ENCODE assay signal across 2 cellular contexts in the genomic region with DNA sequence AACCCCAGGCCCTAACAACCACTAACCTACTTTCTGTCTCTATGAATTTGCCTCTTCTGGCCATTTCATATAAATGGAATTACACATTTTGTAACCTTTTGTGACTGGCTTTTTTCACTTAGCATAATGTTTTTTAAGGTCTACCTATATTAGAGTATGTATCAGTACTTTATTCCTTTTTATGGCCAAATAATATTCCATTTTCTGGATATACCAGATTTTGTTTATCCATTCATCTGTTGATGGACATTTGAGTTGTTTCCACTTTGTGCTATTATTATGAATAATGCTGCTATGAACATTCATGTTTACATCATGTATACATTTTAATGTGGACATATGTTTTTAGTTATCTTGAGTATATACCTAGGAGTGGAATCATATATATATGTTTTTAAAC.
TF ChIP-seq lines count a peak whose summit lies in the region.

No MANE protein-coding gene starts in this region.

TF ChIP-seq in SK-N-SH treated with all-trans-retinoic acid at 6 μM for 48 hours, 23 proteins besides CTCF, POLR2A, EP300 and RAD21:
- TF ChIP-seq, protein P1, sequence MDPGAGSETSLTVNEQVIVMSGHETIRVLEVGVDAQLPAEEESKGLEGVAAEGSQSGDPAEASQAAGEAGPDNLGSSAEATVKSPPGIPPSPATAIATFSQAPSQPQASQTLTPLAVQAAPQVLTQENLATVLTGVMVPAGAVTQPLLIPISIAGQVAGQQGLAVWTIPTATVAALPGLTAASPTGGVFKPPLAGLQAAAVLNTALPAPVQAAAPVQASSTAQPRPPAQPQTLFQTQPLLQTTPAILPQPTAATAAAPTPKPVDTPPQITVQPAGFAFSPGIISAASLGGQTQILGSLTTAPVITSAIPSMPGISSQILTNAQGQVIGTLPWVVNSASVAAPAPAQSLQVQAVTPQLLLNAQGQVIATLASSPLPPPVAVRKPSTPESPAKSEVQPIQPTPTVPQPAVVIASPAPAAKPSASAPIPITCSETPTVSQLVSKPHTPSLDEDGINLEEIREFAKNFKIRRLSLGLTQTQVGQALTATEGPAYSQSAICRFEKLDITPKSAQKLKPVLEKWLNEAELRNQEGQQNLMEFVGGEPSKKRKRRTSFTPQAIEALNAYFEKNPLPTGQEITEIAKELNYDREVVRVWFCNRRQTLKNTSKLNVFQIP (CRISPR knock-in tag; IDR thresholded peaks at IDR 0.05; ENCODE audit: borderline replicate concordance, low read depth) = no peak
- TF ChIP-seq, protein P2, sequence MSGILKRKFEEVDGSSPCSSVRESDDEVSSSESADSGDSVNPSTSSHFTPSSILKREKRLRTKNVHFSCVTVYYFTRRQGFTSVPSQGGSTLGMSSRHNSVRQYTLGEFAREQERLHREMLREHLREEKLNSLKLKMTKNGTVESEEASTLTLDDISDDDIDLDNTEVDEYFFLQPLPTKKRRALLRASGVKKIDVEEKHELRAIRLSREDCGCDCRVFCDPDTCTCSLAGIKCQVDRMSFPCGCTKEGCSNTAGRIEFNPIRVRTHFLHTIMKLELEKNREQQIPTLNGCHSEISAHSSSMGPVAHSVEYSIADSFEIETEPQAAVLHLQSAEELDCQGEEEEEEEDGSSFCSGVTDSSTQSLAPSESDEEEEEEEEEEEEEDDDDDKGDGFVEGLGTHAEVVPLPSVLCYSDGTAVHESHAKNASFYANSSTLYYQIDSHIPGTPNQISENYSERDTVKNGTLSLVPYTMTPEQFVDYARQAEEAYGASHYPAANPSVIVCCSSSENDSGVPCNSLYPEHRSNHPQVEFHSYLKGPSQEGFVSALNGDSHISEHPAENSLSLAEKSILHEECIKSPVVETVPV (CRISPR knock-in tag; IDR thresholded peaks at IDR 0.05) = no peak
- no peak for TF ChIP-seq CSDC2 (CRISPR knock-in tag; IDR thresholded peaks at IDR 0.05)
- TF ChIP-seq, protein P3, sequence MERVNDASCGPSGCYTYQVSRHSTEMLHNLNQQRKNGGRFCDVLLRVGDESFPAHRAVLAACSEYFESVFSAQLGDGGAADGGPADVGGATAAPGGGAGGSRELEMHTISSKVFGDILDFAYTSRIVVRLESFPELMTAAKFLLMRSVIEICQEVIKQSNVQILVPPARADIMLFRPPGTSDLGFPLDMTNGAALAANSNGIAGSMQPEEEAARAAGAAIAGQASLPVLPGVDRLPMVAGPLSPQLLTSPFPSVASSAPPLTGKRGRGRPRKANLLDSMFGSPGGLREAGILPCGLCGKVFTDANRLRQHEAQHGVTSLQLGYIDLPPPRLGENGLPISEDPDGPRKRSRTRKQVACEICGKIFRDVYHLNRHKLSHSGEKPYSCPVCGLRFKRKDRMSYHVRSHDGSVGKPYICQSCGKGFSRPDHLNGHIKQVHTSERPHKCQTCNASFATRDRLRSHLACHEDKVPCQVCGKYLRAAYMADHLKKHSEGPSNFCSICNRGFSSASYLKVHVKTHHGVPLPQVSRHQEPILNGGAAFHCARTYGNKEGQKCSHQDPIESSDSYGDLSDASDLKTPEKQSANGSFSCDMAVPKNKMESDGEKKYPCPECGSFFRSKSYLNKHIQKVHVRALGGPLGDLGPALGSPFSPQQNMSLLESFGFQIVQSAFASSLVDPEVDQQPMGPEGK (CRISPR knock-in tag; IDR thresholded peaks at IDR 0.05; ENCODE audit: borderline replicate concordance) = no peak
- TF ChIP-seq OSR1 (CRISPR knock-in tag; IDR thresholded peaks at IDR 0.05) = no peak
- no peak for TF ChIP-seq TOX (CRISPR knock-in tag; IDR thresholded peaks at IDR 0.05; ENCODE audit: borderline replicate concordance)
- peak; percentile 83 for TF ChIP-seq ZNF8 (CRISPR knock-in tag; IDR thresholded peaks at IDR 0.05)

TF ChIP-seq in SK-N-SH, 30 proteins besides CTCF, POLR2A, EP300 and RAD21 (continued from another document):
- TF ChIP-seq, protein P4, sequence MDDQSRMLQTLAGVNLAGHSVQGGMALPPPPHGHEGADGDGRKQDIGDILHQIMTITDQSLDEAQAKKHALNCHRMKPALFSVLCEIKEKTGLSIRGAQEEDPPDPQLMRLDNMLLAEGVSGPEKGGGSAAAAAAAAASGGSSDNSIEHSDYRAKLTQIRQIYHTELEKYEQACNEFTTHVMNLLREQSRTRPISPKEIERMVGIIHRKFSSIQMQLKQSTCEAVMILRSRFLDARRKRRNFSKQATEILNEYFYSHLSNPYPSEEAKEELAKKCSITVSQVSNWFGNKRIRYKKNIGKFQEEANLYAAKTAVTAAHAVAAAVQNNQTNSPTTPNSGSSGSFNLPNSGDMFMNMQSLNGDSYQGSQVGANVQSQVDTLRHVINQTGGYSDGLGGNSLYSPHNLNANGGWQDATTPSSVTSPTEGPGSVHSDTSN (IDR thresholded peaks at IDR 0.05) = no peak
- TF ChIP-seq, protein P5, sequence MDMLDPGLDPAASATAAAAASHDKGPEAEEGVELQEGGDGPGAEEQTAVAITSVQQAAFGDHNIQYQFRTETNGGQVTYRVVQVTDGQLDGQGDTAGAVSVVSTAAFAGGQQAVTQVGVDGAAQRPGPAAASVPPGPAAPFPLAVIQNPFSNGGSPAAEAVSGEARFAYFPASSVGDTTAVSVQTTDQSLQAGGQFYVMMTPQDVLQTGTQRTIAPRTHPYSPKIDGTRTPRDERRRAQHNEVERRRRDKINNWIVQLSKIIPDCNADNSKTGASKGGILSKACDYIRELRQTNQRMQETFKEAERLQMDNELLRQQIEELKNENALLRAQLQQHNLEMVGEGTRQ (IDR thresholded peaks at IDR 0.05; ENCODE audit: borderline replicate concordance, low read depth, low read length) = no peak
TF ChIP-seq in SK-N-SH: peak in this region for 0.
